In genomic region chr4:84892950-84893349, GRCh38 we compare ENCODE assay signal across 1 cellular context.
TF ChIP-seq lines count a peak whose summit lies in the region.

No MANE protein-coding gene starts in this region.

TF ChIP-seq in HepG2, 621 proteins besides CTCF, POLR2A, EP300 and RAD21 (continued from another document):
- TF ChIP-seq MBNL3 (CRISPR knock-in tag; conservative IDR thresholded peaks at IDR 0.05) (no peak), PPARG (CRISPR knock-in tag; conservative IDR thresholded peaks at IDR 0.05) (no peak), ZNF569 (CRISPR knock-in tag; IDR thresholded peaks at IDR 0.05; ENCODE audit: borderline replicate concordance) (no peak), IRF1 (CRISPR knock-in tag; IDR thresholded peaks at IDR 0.05; ENCODE audit: low read depth) (no peak), KDM1A (CRISPR knock-in tag; IDR thresholded peaks at IDR 0.05) (no peak), ZNF264 (CRISPR knock-in tag; IDR thresholded peaks at IDR 0.05) (no peak), KLF12 (CRISPR knock-in tag; IDR thresholded peaks at IDR 0.05; ENCODE audit: borderline replicate concordance) (no peak), PCBP1 (IDR thresholded peaks at IDR 0.05; ENCODE audit: borderline replicate concordance, low read depth, low read length) (no peak)
- TF ChIP-seq, protein P1, sequence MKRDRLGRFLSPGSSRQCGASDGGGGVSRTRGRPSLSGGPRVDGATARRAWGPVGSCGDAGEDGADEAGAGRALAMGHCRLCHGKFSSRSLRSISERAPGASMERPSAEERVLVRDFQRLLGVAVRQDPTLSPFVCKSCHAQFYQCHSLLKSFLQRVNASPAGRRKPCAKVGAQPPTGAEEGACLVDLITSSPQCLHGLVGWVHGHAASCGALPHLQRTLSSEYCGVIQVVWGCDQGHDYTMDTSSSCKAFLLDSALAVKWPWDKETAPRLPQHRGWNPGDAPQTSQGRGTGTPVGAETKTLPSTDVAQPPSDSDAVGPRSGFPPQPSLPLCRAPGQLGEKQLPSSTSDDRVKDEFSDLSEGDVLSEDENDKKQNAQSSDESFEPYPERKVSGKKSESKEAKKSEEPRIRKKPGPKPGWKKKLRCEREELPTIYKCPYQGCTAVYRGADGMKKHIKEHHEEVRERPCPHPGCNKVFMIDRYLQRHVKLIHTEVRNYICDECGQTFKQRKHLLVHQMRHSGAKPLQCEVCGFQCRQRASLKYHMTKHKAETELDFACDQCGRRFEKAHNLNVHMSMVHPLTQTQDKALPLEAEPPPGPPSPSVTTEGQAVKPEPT (CRISPR knock-in tag; IDR thresholded peaks at IDR 0.05; ENCODE audit: low read depth): no peak
